In the genomic region with DNA sequence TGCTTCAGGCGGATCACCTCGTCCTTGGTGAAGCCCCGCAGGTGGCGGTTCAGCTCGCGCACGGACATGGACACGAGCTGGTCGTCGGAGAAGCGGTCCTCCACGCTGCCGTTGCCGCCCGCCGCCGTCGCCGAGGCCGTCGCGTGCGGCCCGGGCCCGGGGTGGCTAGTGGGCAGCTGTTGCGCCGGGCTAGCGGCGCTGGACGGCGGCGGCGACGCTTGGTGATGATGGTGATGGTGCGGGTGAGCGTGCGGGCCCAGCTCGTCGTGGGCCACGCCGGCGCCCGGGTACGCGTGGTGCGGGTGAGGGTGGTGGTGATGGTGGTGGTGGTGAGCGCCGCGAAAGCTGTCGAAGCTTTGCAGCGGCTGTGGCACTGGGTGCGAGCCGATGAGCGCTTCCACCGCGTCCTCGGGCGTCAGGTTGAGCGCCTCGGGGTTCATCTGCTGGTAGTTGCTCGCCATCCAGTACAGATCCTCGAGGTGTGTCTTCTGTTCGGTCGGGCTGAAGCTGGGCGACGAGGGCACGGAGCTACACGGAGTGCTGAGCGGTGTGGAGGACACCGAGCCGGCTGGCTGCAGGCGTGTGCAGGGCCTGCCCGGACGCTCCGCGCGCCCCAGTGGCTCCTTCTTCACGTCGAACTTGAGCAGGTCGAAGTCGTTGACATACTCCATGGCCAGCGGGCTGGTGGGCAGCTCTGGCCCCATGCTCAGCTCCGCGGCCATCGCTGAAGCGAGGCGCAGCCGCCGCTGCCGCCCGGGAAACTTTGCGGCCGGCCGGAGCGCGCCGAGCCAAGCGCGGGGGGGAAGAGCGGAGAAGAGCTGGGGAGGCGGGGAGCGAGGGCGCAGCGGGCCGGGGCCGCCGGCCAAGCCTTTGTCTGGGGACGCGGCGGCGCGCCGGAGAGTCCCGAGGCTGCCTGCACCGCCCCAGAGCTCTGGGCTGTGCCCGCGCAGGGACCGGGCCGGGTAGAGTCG, we compare ENCODE assay signal across 9 cellular contexts. TPM values are rescaled to one million over a fixed set of nuclear protein-coding genes. Genes with fewer than 3 reads are reported as not detected.
DNase-seq lines count a peak whose midpoint lies in the region; ATAC-seq and TF ChIP-seq lines count a peak whose summit lies in the region.
"Had no signal": no experiment of that assay in that cellular context is flagged by ENCODE, and none has a peak within 500 bp of the region (broad histone marks: within the 10 kb centered on the region; RNA-seq: fewer than 3 reads in every experiment).

No MANE protein-coding gene starts in this region.

- ATAC-seq in RWPE2 (ENCODE audit: low read depth) = peak; percentile 6; the same call in 2 of the 3 replicates
- no peak for ATAC-seq in GM21515 (IDR thresholded peaks at IDR 0.05; ENCODE audit: unreplicated experiment)

- H3K27ac Mint-ChIP-seq in nephron = peak overlapping the region; percentile 91 to 99 (median 98)

- peaks cover 2% of the 10 kb centered on the region for H3K9me3 Mint-ChIP-seq in nephron

- H3K4me1 ChIP-seq in ES-I3 (ENCODE audit: insufficient read depth, low read length) = peaks cover 5% of the 10 kb centered on the region; the same call in 1 of the 2 replicates
- no peaks in the 10 kb centered on the region for H3K4me1 ChIP-seq in RWPE2 (ENCODE audit: insufficient read depth, poor library complexity, severe bottlenecking)
- peaks cover 8 to 10% of the 10 kb centered on the region in 2 donors for H3K4me1 ChIP-seq in esophagus (ENCODE audit: control insufficient read depth in 2 of 2, insufficient read depth in 2 of 2, low read length in 1 of 2)

- H3K4me1 Mint-ChIP-seq in nephron = peaks cover 40% of the 10 kb centered on the region

- H3K27ac ChIP-seq in RWPE2 (ENCODE audit: poor library complexity, severe bottlenecking) (no peak overlapping the region), esophagus (ENCODE audit: low read depth in 2 of 2, low read length in 1 of 2) (peak overlapping the region; percentile 99)

- peak overlapping the region; percentile 70; the same call in 1 of the 2 replicates for H3K9ac ChIP-seq in ES-I3 (ENCODE audit: low read depth, low read length)

- H3K36me3 Mint-ChIP-seq in nephron (ENCODE audit: low read depth) = peaks cover 45% of the 10 kb centered on the region

- no peaks in the 10 kb centered on the region for H3K36me3 ChIP-seq in ES-I3 (ENCODE audit: insufficient read depth, low read length)
- no peaks in the 10 kb centered on the region for H3K36me3 ChIP-seq in RWPE2 (ENCODE audit: low read depth)
- peaks cover 0 to 12% of the 10 kb centered on the region in 2 donors for H3K36me3 ChIP-seq in esophagus (ENCODE audit: control insufficient read depth in 2 of 2, insufficient read depth in 2 of 2, low read length in 1 of 2)

- H3K4me3 ChIP-seq in RWPE2 (ENCODE audit: severe bottlenecking) = peak overlapping the region; percentile 32
- peak overlapping the region; percentile 67 to 81 for H3K4me3 ChIP-seq in esophagus (ENCODE audit: low read depth in 1 of 2, low read length in 2 of 2)

- no peak for TF ChIP-seq CTCF in RWPE2 (IDR thresholded peaks at IDR 0.05; ENCODE audit: poor library complexity, severe bottlenecking)
- no peak for TF ChIP-seq CTCF in nephron (IDR thresholded peaks at IDR 0.05; ENCODE audit: unreplicated experiment in 3 of 3)
- no peak for TF ChIP-seq CTCF in GM10266 (IDR thresholded peaks at IDR 0.05; ENCODE audit: control insufficient read depth, insufficient read depth, low read depth, missing control alignments)

- DNase-seq in RWPE2 (ENCODE audit: low spot score) (peak; percentile 79), GM10266 (ENCODE audit: extremely low spot score) (no peak), NCI-H446 (lab: John Stamatoyannopoulos, UW) (no peak)
- no peak for DNase-seq in activated CD8-positive, alpha-beta memory T cell treated with anti-CD3 and anti-CD28 coated beads for 24 hours

- no peaks in the 10 kb centered on the region for H3K9me3 ChIP-seq in ES-I3 (ENCODE audit: control insufficient read depth, insufficient read depth, low read length)
- no peaks in the 10 kb centered on the region for H3K9me3 ChIP-seq in RWPE2 (ENCODE audit: severe bottlenecking)
- no peaks in the 10 kb centered on the region for H3K9me3 ChIP-seq in esophagus (ENCODE audit: control insufficient read depth in 2 of 2, insufficient read depth in 1 of 2, low read depth in 1 of 2, low read length in 1 of 2)

- H3K27me3 ChIP-seq in RWPE2 (ENCODE audit: insufficient read depth, poor library complexity, severe bottlenecking) (peaks cover 56% of the 10 kb centered on the region), esophagus (ENCODE audit: control insufficient read depth in 1 of 2, insufficient read depth in 2 of 2, low read length in 2 of 2) (no peaks in the 10 kb centered on the region)

- peaks cover 90% of the 10 kb centered on the region for H3K27me3 Mint-ChIP-seq in nephron (ENCODE audit: low read depth)

- 2 to 3% methylated on average over 118 to 120 of the region's 120 CpGs for WGBS in esophagus, 2 donors

- peak overlapping the region; percentile 94 to 98 (median 97) for H3K4me3 Mint-ChIP-seq in nephron

RNA-seq across cellular contexts. Expression of a gene that starts 0.6 kb away (rescaled TPM):
- polyA plus RNA-seq in esophagus = 10 to 100 TPM; 13.9 to 18.8 TPM
- polyA plus RNA-seq: K562 had no signal
